In genomic region chr1:47824721-47825120, GRCh38 we compare ENCODE assay signal across 14 cellular contexts.
"Had no signal": no experiment of that assay in that cellular context is flagged by ENCODE, and none has a peak within 500 bp of the region (broad histone marks: within the 10 kb centered on the region; RNA-seq: fewer than 3 reads in every experiment).

No MANE protein-coding gene starts in this region.

- H3K36me3 ChIP-seq: cardiac muscle cell, tibial nerve, vagina had no signal

- FAIRE-seq: TTC549 had no signal

- H3K27me3 ChIP-seq: hepatocyte, tibial nerve, vagina had no signal

- ATAC-seq: activated CD8-positive, alpha-beta memory T cell treated with anti-CD3 and anti-CD28 coated beads, Interleukin-2, amount 10 ng/mL, durations not matched to agents 7 days and 5 days; natural killer cell; stimulated activated naive CD8-positive, alpha-beta T cell treated with anti-CD3 and anti-CD28 coated beads, Interleukin-15, Interleukin-2, amounts not matched to agents 100 U/mL and 50 U/mL, for 24 hours had no signal

- H3K4me3 ChIP-seq: cardiac muscle cell, hepatocyte, tibial nerve, vagina had no signal

- H3K9me3 ChIP-seq: tibial nerve, vagina had no signal

- DNase-seq: activated CD4-positive, alpha-beta memory T cell treated with anti-CD3 and anti-CD28 coated beads for 36 hours; activated CD4-positive, alpha-beta T cell treated with anti-CD3 and anti-CD28 coated beads for 4 hours; activated CD8-positive, alpha-beta memory T cell treated with anti-CD3 and anti-CD28 coated beads, Interleukin-2, amount 10 ng/mL, durations not matched to agents 7 days and 5 days; dermis blood vessel endothelial cell; effector memory CD4-positive, alpha-beta T cell; mesendoderm; natural killer cell; occipital lobe; stimulated activated naive CD8-positive, alpha-beta T cell treated with anti-CD3 and anti-CD28 coated beads, Interleukin-15, Interleukin-2, amounts not matched to agents 100 U/mL and 50 U/mL, for 24 hours had no signal

- H3K27ac ChIP-seq: cardiac muscle cell, hepatocyte, vagina had no signal
